Comparison of ENCODE assay signal across 1 cellular context in genomic region chr4:169619958-169620845, GRCh38.
TF ChIP-seq lines count a peak whose summit lies in the region.

CLCN3 (plus strand) TSS chr4:169620578; CDS start chr4:169635929, 15,351 bp downstream.

TF ChIP-seq in HEK293, 187 proteins besides CTCF, POLR2A, EP300 and RAD21 (continued from another document and continues in another):
- TF ChIP-seq, protein P1, sequence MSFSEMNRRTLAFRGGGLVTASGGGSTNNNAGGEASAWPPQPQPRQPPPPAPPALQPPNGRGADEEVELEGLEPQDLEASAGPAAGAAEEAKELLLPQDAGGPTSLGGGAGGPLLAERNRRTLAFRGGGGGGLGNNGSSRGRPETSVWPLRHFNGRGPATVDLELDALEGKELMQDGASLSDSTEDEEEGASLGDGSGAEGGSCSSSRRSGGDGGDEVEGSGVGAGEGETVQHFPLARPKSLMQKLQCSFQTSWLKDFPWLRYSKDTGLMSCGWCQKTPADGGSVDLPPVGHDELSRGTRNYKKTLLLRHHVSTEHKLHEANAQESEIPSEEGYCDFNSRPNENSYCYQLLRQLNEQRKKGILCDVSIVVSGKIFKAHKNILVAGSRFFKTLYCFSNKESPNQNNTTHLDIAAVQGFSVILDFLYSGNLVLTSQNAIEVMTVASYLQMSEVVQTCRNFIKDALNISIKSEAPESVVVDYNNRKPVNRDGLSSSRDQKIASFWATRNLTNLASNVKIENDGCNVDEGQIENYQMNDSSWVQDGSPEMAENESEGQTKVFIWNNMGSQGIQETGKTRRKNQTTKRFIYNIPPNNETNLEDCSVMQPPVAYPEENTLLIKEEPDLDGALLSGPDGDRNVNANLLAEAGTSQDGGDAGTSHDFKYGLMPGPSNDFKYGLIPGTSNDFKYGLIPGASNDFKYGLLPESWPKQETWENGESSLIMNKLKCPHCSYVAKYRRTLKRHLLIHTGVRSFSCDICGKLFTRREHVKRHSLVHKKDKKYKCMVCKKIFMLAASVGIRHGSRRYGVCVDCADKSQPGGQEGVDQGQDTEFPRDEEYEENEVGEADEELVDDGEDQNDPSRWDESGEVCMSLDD (tag by site-specific recombination; IDR thresholded peaks at IDR 0.05), result no peak
- TF ChIP-seq ZNF600 (tag by site-specific recombination; IDR thresholded peaks at IDR 0.05) (peak; percentile 95), ZBTB7A (tag by site-specific recombination; IDR thresholded peaks at IDR 0.05; ENCODE audit: low read depth) (no peak), ZIC2 (tag by site-specific recombination; IDR thresholded peaks at IDR 0.05) (peak; percentile 35), ZNF404 (tag by site-specific recombination; IDR thresholded peaks at IDR 0.05) (no peak), ZBTB48 (tag by site-specific recombination; IDR thresholded peaks at IDR 0.05) (no peak), PRDM2 (tag by site-specific recombination; IDR thresholded peaks at IDR 0.05; ENCODE audit: borderline replicate concordance) (no peak), ZSCAN30 (tag by site-specific recombination; IDR thresholded peaks at IDR 0.05) (0 out of 2 replicates have a peak, but pooled peaks have one; percentile 30), ZFHX2 (tag by site-specific recombination; conservative IDR thresholded peaks at IDR 0.05) (peak; percentile 93), GLIS1 (tag by site-specific recombination; IDR thresholded peaks at IDR 0.05) (peak; percentile 50), ZNF394 (tag by site-specific recombination; IDR thresholded peaks at IDR 0.05; ENCODE audit: borderline replicate concordance) (peak; percentile 73; the same call in 1 of the 2 replicates), ZXDB (tag by site-specific recombination; IDR thresholded peaks at IDR 0.05) (peak; percentile 61; the same call in 1 of the 2 replicates), SALL2 (tag by site-specific recombination; IDR thresholded peaks at IDR 0.05; ENCODE audit: borderline replicate concordance) (no peak), IKZF3 (tag by site-specific recombination; IDR thresholded peaks at IDR 0.05) (peak; percentile 38; the same call in 1 of the 2 replicates), WT1 (tag by site-specific recombination; IDR thresholded peaks at IDR 0.05) (peak; percentile 36; the same call in 1 of the 2 replicates), ZNF48 (tag by site-specific recombination; IDR thresholded peaks at IDR 0.05) (no peak), RBAK (tag by site-specific recombination; IDR thresholded peaks at IDR 0.05) (no peak), ZNF146 (tag by site-specific recombination; IDR thresholded peaks at IDR 0.05) (no peak), ZNF768 (tag by site-specific recombination; IDR thresholded peaks at IDR 0.05) (no peak), ZNF148 (tag by site-specific recombination; IDR thresholded peaks at IDR 0.05; ENCODE audit: borderline replicate concordance) (no peak), GLI4 (tag by site-specific recombination; IDR thresholded peaks at IDR 0.05) (no peak), ZNF843 (tag by site-specific recombination; IDR thresholded peaks at IDR 0.05) (0 out of 2 replicates have a peak, but pooled peaks have one; percentile 6)
- TF ChIP-seq, protein P2, sequence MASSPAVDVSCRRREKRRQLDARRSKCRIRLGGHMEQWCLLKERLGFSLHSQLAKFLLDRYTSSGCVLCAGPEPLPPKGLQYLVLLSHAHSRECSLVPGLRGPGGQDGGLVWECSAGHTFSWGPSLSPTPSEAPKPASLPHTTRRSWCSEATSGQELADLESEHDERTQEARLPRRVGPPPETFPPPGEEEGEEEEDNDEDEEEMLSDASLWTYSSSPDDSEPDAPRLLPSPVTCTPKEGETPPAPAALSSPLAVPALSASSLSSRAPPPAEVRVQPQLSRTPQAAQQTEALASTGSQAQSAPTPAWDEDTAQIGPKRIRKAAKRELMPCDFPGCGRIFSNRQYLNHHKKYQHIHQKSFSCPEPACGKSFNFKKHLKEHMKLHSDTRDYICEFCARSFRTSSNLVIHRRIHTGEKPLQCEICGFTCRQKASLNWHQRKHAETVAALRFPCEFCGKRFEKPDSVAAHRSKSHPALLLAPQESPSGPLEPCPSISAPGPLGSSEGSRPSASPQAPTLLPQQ (tag by site-specific recombination; IDR thresholded peaks at IDR 0.05), result 0 out of 2 replicates have a peak, but pooled peaks have one; percentile 55
- TF ChIP-seq, protein P3, sequence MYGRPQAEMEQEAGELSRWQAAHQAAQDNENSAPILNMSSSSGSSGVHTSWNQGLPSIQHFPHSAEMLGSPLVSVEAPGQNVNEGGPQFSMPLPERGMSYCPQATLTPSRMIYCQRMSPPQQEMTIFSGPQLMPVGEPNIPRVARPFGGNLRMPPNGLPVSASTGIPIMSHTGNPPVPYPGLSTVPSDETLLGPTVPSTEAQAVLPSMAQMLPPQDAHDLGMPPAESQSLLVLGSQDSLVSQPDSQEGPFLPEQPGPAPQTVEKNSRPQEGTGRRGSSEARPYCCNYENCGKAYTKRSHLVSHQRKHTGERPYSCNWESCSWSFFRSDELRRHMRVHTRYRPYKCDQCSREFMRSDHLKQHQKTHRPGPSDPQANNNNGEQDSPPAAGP (tag by site-specific recombination; IDR thresholded peaks at IDR 0.05), result peak; percentile 62
- TF ChIP-seq, protein P4, sequence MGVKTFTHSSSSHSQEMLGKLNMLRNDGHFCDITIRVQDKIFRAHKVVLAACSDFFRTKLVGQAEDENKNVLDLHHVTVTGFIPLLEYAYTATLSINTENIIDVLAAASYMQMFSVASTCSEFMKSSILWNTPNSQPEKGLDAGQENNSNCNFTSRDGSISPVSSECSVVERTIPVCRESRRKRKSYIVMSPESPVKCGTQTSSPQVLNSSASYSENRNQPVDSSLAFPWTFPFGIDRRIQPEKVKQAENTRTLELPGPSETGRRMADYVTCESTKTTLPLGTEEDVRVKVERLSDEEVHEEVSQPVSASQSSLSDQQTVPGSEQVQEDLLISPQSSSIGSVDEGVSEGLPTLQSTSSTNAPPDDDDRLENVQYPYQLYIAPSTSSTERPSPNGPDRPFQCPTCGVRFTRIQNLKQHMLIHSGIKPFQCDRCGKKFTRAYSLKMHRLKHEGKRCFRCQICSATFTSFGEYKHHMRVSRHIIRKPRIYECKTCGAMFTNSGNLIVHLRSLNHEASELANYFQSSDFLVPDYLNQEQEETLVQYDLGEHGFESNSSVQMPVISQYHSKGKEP (tag by site-specific recombination; IDR thresholded peaks at IDR 0.05), result 0 out of 2 replicates have a peak, but pooled peaks have one; percentile 18
- TF ChIP-seq, protein P5, sequence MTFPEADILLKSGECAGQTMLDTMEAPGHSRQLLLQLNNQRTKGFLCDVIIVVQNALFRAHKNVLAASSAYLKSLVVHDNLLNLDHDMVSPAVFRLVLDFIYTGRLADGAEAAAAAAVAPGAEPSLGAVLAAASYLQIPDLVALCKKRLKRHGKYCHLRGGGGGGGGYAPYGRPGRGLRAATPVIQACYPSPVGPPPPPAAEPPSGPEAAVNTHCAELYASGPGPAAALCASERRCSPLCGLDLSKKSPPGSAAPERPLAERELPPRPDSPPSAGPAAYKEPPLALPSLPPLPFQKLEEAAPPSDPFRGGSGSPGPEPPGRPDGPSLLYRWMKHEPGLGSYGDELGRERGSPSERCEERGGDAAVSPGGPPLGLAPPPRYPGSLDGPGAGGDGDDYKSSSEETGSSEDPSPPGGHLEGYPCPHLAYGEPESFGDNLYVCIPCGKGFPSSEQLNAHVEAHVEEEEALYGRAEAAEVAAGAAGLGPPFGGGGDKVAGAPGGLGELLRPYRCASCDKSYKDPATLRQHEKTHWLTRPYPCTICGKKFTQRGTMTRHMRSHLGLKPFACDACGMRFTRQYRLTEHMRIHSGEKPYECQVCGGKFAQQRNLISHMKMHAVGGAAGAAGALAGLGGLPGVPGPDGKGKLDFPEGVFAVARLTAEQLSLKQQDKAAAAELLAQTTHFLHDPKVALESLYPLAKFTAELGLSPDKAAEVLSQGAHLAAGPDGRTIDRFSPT (tag by site-specific recombination; IDR thresholded peaks at IDR 0.05), result 0 out of 2 replicates have a peak, but pooled peaks have one; percentile 31
- TF ChIP-seq, protein P6, sequence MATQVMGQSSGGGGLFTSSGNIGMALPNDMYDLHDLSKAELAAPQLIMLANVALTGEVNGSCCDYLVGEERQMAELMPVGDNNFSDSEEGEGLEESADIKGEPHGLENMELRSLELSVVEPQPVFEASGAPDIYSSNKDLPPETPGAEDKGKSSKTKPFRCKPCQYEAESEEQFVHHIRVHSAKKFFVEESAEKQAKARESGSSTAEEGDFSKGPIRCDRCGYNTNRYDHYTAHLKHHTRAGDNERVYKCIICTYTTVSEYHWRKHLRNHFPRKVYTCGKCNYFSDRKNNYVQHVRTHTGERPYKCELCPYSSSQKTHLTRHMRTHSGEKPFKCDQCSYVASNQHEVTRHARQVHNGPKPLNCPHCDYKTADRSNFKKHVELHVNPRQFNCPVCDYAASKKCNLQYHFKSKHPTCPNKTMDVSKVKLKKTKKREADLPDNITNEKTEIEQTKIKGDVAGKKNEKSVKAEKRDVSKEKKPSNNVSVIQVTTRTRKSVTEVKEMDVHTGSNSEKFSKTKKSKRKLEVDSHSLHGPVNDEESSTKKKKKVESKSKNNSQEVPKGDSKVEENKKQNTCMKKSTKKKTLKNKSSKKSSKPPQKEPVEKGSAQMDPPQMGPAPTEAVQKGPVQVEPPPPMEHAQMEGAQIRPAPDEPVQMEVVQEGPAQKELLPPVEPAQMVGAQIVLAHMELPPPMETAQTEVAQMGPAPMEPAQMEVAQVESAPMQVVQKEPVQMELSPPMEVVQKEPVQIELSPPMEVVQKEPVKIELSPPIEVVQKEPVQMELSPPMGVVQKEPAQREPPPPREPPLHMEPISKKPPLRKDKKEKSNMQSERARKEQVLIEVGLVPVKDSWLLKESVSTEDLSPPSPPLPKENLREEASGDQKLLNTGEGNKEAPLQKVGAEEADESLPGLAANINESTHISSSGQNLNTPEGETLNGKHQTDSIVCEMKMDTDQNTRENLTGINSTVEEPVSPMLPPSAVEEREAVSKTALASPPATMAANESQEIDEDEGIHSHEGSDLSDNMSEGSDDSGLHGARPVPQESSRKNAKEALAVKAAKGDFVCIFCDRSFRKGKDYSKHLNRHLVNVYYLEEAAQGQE (tag by site-specific recombination; IDR thresholded peaks at IDR 0.05), result no peak
